In the genomic region with DNA sequence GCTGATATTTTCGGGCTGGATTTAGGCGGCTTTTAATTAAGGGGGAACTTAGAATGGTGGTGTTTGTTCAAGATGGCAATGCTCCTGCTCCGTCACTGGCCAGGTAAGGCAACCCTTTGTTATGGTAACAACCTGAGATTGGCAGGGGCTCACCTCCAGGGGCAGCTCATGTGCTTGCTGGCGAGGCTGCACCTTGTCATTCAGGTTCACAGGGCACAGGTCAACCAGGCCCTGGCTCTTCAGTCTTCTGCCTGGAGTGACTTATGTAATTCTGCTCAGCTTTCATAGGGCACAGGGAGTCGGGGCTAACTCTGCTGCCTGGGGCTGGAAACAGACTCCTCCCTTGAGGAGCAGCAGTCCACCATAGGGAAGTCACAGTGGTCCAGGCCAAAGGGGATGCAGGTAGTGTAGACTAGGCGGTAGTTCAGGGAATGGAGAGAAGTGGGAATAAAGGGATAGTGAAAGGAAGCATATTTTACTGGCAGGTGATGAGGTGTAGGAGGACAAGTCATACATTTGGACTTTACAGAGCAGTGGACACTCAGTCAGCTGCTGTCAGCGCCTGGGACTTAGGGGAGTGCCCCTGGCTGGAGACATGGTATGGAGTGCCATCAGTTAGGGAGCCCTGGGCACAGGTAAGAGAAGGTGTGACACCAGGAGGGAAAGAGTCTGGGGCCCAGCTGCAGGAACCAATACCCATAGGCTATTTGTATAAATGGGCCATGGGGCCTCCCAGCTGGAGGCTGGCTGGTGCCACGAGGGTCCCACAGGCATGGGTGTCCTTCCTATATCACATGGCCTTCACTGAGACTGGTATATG, we compare ENCODE assay signal across 9 cellular contexts. TPM values are rescaled to one million over a fixed set of nuclear protein-coding genes. Genes with fewer than 3 reads are reported as not detected.
DNase-seq lines count a peak whose midpoint lies in the region; ATAC-seq and TF ChIP-seq lines count a peak whose summit lies in the region.
"Had no signal": no experiment of that assay in that cellular context is flagged by ENCODE, and none has a peak within 500 bp of the region (broad histone marks: within the 10 kb centered on the region; RNA-seq: fewer than 3 reads in every experiment).

No MANE protein-coding gene starts in this region.

- H3K4me3 ChIP-seq in GM12865 (ENCODE audit: low read depth, low read length) (peak overlapping the region; percentile 98), OCI-LY1 (ENCODE audit: low read depth, low read length, poor library complexity, severe bottlenecking) (peak overlapping the region; percentile 75), ectodermal cell (ENCODE audit: insufficient read depth, low read depth, low read length) (peak overlapping the region; percentile 89), parathyroid adenoma (ENCODE audit: low read depth, low read length) (no peak overlapping the region)

- no peaks in the 10 kb centered on the region for H3K9me3 ChIP-seq in OCI-LY1 (ENCODE audit: low read length)
- no peaks in the 10 kb centered on the region for H3K9me3 ChIP-seq in ectodermal cell (ENCODE audit: control insufficient read depth, low read length)
- no peaks in the 10 kb centered on the region for H3K9me3 ChIP-seq in parathyroid adenoma (ENCODE audit: control insufficient read depth, low read length)

- H2AFZ ChIP-seq in OCI-LY1 (ENCODE audit: low read length) = no peak overlapping the region
- H2AFZ ChIP-seq in parathyroid adenoma = no peak overlapping the region

- H3K27me3 ChIP-seq in OCI-LY1 (ENCODE audit: insufficient read depth, low read length) (no peaks in the 10 kb centered on the region), ectodermal cell (ENCODE audit: control insufficient read depth, insufficient read depth, low read length, poor library complexity, severe bottlenecking) (no peaks in the 10 kb centered on the region), parathyroid adenoma (ENCODE audit: control insufficient read depth, insufficient read depth, low read length) (no peaks in the 10 kb centered on the region)

- peak overlapping the region; percentile 86; the same call in 1 of the 2 replicates for H3K9ac ChIP-seq in OCI-LY1 (ENCODE audit: low read length)
- H3K9ac ChIP-seq in parathyroid adenoma = no peak overlapping the region

- TF ChIP-seq CTCF in GM12865 (IDR thresholded peaks at IDR 0.05; ENCODE audit: insufficient read depth, low read depth, low read length, missing control alignments) (no peak), OCI-LY1 (IDR thresholded peaks at IDR 0.05; ENCODE audit: low read length) (no peak), parathyroid adenoma (IDR thresholded peaks at IDR 0.05) (no peak)

- no peaks in the 10 kb centered on the region; the same call in 1 of the 2 replicates for H3K79me2 ChIP-seq in OCI-LY1 (ENCODE audit: insufficient read depth, low read length)
- H3K79me2 ChIP-seq in parathyroid adenoma = peaks cover 5% of the 10 kb centered on the region

- ATAC-seq in GM18873 (IDR thresholded peaks at IDR 0.05; ENCODE audit: low FRiP score, unreplicated experiment) = no peak
- no peak for ATAC-seq in HG03135 (IDR thresholded peaks at IDR 0.05; ENCODE audit: unreplicated experiment)
- no peak for ATAC-seq in GM18505 (IDR thresholded peaks at IDR 0.05; ENCODE audit: unreplicated experiment)

- no peaks in the 10 kb centered on the region for H3K9me2 ChIP-seq in OCI-LY1 (ENCODE audit: low read depth, low read length)

- H3K36me3 ChIP-seq in OCI-LY1 (ENCODE audit: insufficient read depth, low read length) (peaks cover 29% of the 10 kb centered on the region), ectodermal cell (ENCODE audit: control insufficient read depth, insufficient read depth, low read length) (peaks cover 17% of the 10 kb centered on the region), parathyroid adenoma (ENCODE audit: control insufficient read depth, insufficient read depth, low read length) (no peaks in the 10 kb centered on the region)

- no peaks in the 10 kb centered on the region for H4K20me1 ChIP-seq in OCI-LY1 (ENCODE audit: insufficient read depth, low read length)

- H3K27ac ChIP-seq in OCI-LY1 (ENCODE audit: low read depth, low read length, poor library complexity, severe bottlenecking) (peak overlapping the region; percentile 90), ectodermal cell (ENCODE audit: insufficient read depth, low read depth, low read length, poor library complexity, severe bottlenecking) (no peak overlapping the region), parathyroid adenoma (peak overlapping the region; percentile 49)

- no peak for TF ChIP-seq POLR2A in GM18505 (IDR thresholded peaks at IDR 0.05; ENCODE audit: borderline replicate concordance, extremely low read depth, insufficient read depth, insufficient read length)

- H3K4me2 ChIP-seq in OCI-LY1 (ENCODE audit: low read length) (peak overlapping the region; percentile 92), parathyroid adenoma (ENCODE audit: low read length) (no peak overlapping the region)

- H3K4me1 ChIP-seq in OCI-LY1 (ENCODE audit: insufficient read depth, low read length, severe bottlenecking) (peaks cover 22% of the 10 kb centered on the region), ectodermal cell (ENCODE audit: control insufficient read depth, insufficient read depth, low read length) (peaks cover 14% of the 10 kb centered on the region), parathyroid adenoma (peaks cover 14% of the 10 kb centered on the region)

- DNase-seq in GM12865 (ENCODE audit: low read depth) = no peak
- DNase-seq: effector memory CD4-positive, alpha-beta T cell; NCI-H446 had no signal

- WGBS in ectodermal cell, 2 experiments = 87% methylated on average over 8 of the region's 8 CpGs

- no peaks in the 10 kb centered on the region for H3F3A ChIP-seq in OCI-LY1 (ENCODE audit: insufficient read depth, low read length)

RNA-seq across cellular contexts. Expression of a gene that starts 1.3 kb away (rescaled TPM):
- polyA plus RNA-seq in ectodermal cell (2013, experiment 1 of 4) = 704 TPM
- polyA plus RNA-seq in ectodermal cell (2013, experiment 2 of 4) = 622 TPM
- 769 TPM for polyA plus RNA-seq in ectodermal cell (2013, experiment 3 of 4)
- 761 TPM for polyA plus RNA-seq in ectodermal cell (2013, experiment 4 of 4)

RNA-seq across cellular contexts. Expression of a gene that starts 35.2 kb away (rescaled TPM):
- polyA plus RNA-seq in ectodermal cell (2013, experiment 1 of 4) = 22.2 TPM
- polyA plus RNA-seq in ectodermal cell (2013, experiment 2 of 4) = 22.9 TPM
- polyA plus RNA-seq in ectodermal cell (2013, experiment 3 of 4) = 10.7 TPM
- polyA plus RNA-seq in ectodermal cell (2013, experiment 4 of 4) = 15.8 TPM

RNA-seq across cellular contexts. Expression of a gene that starts 54.0 kb away (rescaled TPM):
- polyA plus RNA-seq in ectodermal cell (2013, experiment 1 of 4) = 9.1 TPM
- 7.7 TPM for polyA plus RNA-seq in ectodermal cell (2013, experiment 2 of 4)
- polyA plus RNA-seq in ectodermal cell (2013, experiment 3 of 4) = 6.6 TPM
- polyA plus RNA-seq in ectodermal cell (2013, experiment 4 of 4) = 6.2 TPM
